ENCODE assay signal across 21 cellular contexts in the genomic region with DNA sequence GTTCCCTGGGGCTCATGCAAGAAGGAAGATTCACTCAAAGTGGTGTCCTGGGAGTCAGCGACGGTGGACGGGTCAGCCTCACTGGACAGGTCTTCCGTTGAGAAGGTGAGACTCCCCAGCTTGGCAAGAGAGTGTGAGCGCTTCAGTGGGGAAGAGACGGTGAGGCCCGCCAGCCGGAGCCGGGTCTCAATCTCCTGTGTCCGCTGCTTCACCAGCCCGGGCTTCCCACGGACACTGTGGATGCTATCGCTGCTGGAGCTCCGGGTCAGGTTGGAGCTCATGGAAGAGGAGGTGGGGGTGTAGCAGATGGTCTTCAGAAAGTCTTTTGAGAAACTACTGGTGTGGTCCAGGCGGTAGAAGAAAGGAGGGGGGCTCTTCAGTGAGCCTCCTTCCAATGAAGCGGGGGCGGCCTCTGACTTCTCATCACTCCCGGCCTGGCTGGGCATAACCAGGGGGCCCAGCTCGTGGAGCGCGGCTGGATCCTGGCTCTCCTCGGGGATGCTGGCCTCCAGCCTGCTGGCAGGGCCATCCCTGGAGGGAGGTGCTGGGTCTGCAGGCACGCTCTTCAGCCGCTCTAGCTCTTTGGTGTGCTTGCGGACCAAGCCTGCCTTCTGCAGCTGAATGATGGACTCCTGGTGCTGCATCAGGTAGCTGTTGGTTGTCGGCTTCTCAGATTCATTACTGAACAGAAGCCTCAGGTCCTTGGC. TPM values are rescaled to one million over a fixed set of nuclear protein-coding genes. Genes with fewer than 3 reads are reported as not detected.
DNase-seq lines count a peak whose midpoint lies in the region; ATAC-seq, FAIRE-seq and TF ChIP-seq lines count a peak whose summit lies in the region.
"Had no signal": no experiment of that assay in that cellular context is flagged by ENCODE, and none has a peak within 500 bp of the region (broad histone marks: within the 10 kb centered on the region; RNA-seq: fewer than 3 reads in every experiment).

No MANE protein-coding gene starts in this region.

- ATAC-seq in right lobe of liver (peak in 3 of 4 donors; percentile 11 to 25 (median 22)), HepG2 (no peak), heart right ventricle (peak; percentile 59 to 79 (median 70)), HG03280 (IDR thresholded peaks at IDR 0.05; ENCODE audit: unreplicated experiment) (no peak), body of pancreas (no peak)
- ATAC-seq: activated CD8-positive, alpha-beta T cell treated with anti-CD3 and anti-CD28 coated beads, Interleukin-2, amount 10 ng/mL, durations not matched to agents 7 days and 5 days; GM12878; pancreas; WTC11 had no signal

- POLR2A ChIA-PET in HepG2 (lab: Yijun Ruan, JAX) = no interaction called here

- no peak for TF ChIP-seq RAD21 in HepG2 (CRISPR knock-in tag; IDR thresholded peaks at IDR 0.05)

- in situ Hi-C loops in HepG2 (cut with HindIII; ENCODE audit: extremely low pct_ligation_motif_present, low pct_unique_long_range_greater_than_20kb) = no loop called here

- no peaks in the 10 kb centered on the region for H3K27me3 ChIP-seq in right lobe of liver
- no peaks in the 10 kb centered on the region for H3K27me3 ChIP-seq in HepG2 (ENCODE audit: control insufficient read depth in 1 of 2, insufficient read depth in 2 of 2, low read length in 2 of 2)
- no peaks in the 10 kb centered on the region for H3K27me3 ChIP-seq in heart right ventricle
- H3K27me3 ChIP-seq in rectal smooth muscle tissue (ENCODE audit: control insufficient read depth, insufficient read depth, low read length) = no peaks in the 10 kb centered on the region
- H3K27me3 ChIP-seq in vagina = no peaks in the 10 kb centered on the region
- H3K27me3 ChIP-seq in body of pancreas = no peaks in the 10 kb centered on the region
- H3K27me3 ChIP-seq: pancreas, SJCRH30, tibial nerve had no signal

- CTCF ChIA-PET in HepG2 (lab: Yijun Ruan, JAX; ENCODE audit: low intra/inter-chr PET ratio, low total read pairs) = no interaction called here

- H3K4me3 ChIP-seq in right lobe of liver (no peak overlapping the region), HepG2 (replicated peaks in 1 of 3; ENCODE audit: insufficient read depth in 1 of 3, low read depth in 2 of 3, low read length in 3 of 3) (no peak overlapping the region), heart right ventricle (no peak overlapping the region), rectal smooth muscle tissue (ENCODE audit: low read length) (no peak overlapping the region), vagina (no peak overlapping the region), body of pancreas (no peak overlapping the region)
- H3K4me3 ChIP-seq: GM12878, pancreas, SJCRH30 had no signal

- TF ChIP-seq EP300 in HepG2 (IDR thresholded peaks at IDR 0.05; ENCODE audit: low read depth in 2 of 2, low read length in 2 of 2) (no peak), HepG2 (CRISPR knock-in tag; IDR thresholded peaks at IDR 0.05; ENCODE audit: borderline replicate concordance) (no peak)

- intact Hi-C loops in right lobe of liver (cut with DNase I) (no loop called here), HepG2 (cut with micrococcal nuclease; ENCODE audit: unreplicated experiment) (no loop called here), heart right ventricle (cut with DNase I) (loop anchor here in 4 of 10 donors (5.0 to 10.0 kb wide), 2 partner anchors 53 to 56 kb away; partner anchors contain the start of gene CORO1C (in 4 of the 4)), vagina (cut with DNase I) (no loop called here), body of pancreas (cut with DNase I) (no loop called here)

- no TSS peak for BruUV-seq in HepG2 (replicated peaks; lab: Mats Ljungman, UMichigan)

- no peak overlapping the region for H3K4me2 ChIP-seq in HepG2 (ENCODE audit: low read depth, low read length)

- no peak for FAIRE-seq in HepG2 (lab: Jason Lieb, UNC)
- FAIRE-seq: G401.6, GM12878, pancreas had no signal

- 92% methylated on average over 6 of the region's 26 CpGs for WGBS in right lobe of liver (ENCODE audit: insufficient coverage, low coverage, low lambda C conversion rate, missing lambda C conversion rate)
- WGBS in HepG2 (ENCODE audit: low lambda C conversion rate) = 93% methylated on average over 22 of the region's 26 CpGs
- 53 to 67% methylated on average over 26 of the region's 26 CpGs for WGBS in heart right ventricle, 2 donors
- 92% methylated on average over 23 to 26 of the region's 26 CpGs for WGBS in body of pancreas, 2 donors

- no peaks in the 10 kb centered on the region for H4K20me1 ChIP-seq in HepG2 (ENCODE audit: insufficient read depth, low read length)

- no peak for DNase-seq in right lobe of liver
- no peak for DNase-seq in HepG2 (ENCODE audit: low spot score)
- DNase-seq in heart right ventricle = peak; percentile 59 to 79
- DNase-seq in vagina (ENCODE audit: extremely low spot score in 2 of 2) = no peak
- DNase-seq in SW480 (ENCODE audit: low spot score) = no peak
- no peak for DNase-seq in body of pancreas
- DNase-seq: activated CD8-positive, alpha-beta T cell treated with anti-CD3 and anti-CD28 coated beads, Interleukin-2, amount 10 ng/mL, durations not matched to agents 7 days and 5 days; central memory CD4-positive, alpha-beta T cell; foreskin fibroblast; NCI-H1092 treated with DMSO at 0.1 percent for 48 hours; NCI-H2107; NCI-H524 treated with DMSO at 0.1 percent for 48 hours; SJCRH30; T-helper 2 cell had no signal

- TF ChIP-seq POLR2A in right lobe of liver (IDR thresholded peaks at IDR 0.05) = no peak
- TF ChIP-seq POLR2A in HepG2 (IDR thresholded peaks at IDR 0.05; ENCODE audit: insufficient read depth in 1 of 2, low read depth in 2 of 2, low read length in 2 of 2) = no peak
- no peak for TF ChIP-seq POLR2A in vagina (IDR thresholded peaks at IDR 0.05)
- no peak for TF ChIP-seq POLR2A in body of pancreas (IDR thresholded peaks at IDR 0.05)

- no peaks in the 10 kb centered on the region for H3K79me2 ChIP-seq in HepG2 (ENCODE audit: insufficient read depth, low read length)

- no peak overlapping the region for H2AFZ ChIP-seq in HepG2 (ENCODE audit: low read length)

- H3K9ac ChIP-seq in HepG2 (ENCODE audit: insufficient read depth, low read depth, low read length) (no peak overlapping the region), rectal smooth muscle tissue (ENCODE audit: low read length) (no peak overlapping the region)

- H3K9me3 ChIP-seq in right lobe of liver (no peaks in the 10 kb centered on the region), HepG2 (ENCODE audit: low read length) (no peaks in the 10 kb centered on the region), heart right ventricle (no peaks in the 10 kb centered on the region), vagina (no peaks in the 10 kb centered on the region), body of pancreas (no peaks in the 10 kb centered on the region)
- H3K9me3 ChIP-seq: pancreas, SJCRH30, tibial nerve had no signal

- H3K4me1 ChIP-seq in right lobe of liver (no peaks in the 10 kb centered on the region), HepG2 (ENCODE audit: insufficient read depth, low read length) (peaks cover 8% of the 10 kb centered on the region), heart right ventricle (peaks cover 24 to 79% (median 61%) of the 10 kb centered on the region in 9 donors), rectal smooth muscle tissue (ENCODE audit: control insufficient read depth, insufficient read depth, low read length) (peaks cover 34% of the 10 kb centered on the region), vagina (no peaks in the 10 kb centered on the region), body of pancreas (no peaks in the 10 kb centered on the region)
- H3K4me1 ChIP-seq: pancreas had no signal

- H3K36me3 ChIP-seq in right lobe of liver (peaks cover 0 to 56% (median 12%) of the 10 kb centered on the region in 4 donors), HepG2 (replicated peaks in 1 of 2; ENCODE audit: control insufficient read depth in 1 of 2, insufficient read depth in 2 of 2, low read length in 2 of 2) (peaks cover 3 to 25% of the 10 kb centered on the region in 2 experiments; a peak in 3 of 5 replicates), heart right ventricle (peaks cover 0 to 99% (median 46%) of the 10 kb centered on the region in 9 donors), rectal smooth muscle tissue (ENCODE audit: control insufficient read depth, insufficient read depth, low read length) (peaks cover 18% of the 10 kb centered on the region), vagina (peaks cover 0 to 54% of the 10 kb centered on the region in 2 donors), body of pancreas (replicated peaks in 1 of 2; ENCODE audit: insufficient read depth in 1 of 2, low read depth in 2 of 2) (peaks cover 8 to 15% of the 10 kb centered on the region in 2 donors)

- H3K27ac ChIP-seq in right lobe of liver (no peak overlapping the region), HepG2 (ENCODE audit: extremely low read length, insufficient read depth, low read length) (no peak overlapping the region), heart right ventricle (peak overlapping the region in 9 of 10 donors; percentile 2 to 78 (median 40)), rectal smooth muscle tissue (ENCODE audit: low read depth, low read length) (peak overlapping the region; percentile 59), vagina (peak overlapping the region; percentile 18), body of pancreas (no peak overlapping the region)
- H3K27ac ChIP-seq: pancreas, SJCRH30 had no signal

- TF ChIP-seq CTCF in right lobe of liver (IDR thresholded peaks at IDR 0.05) (no peak), HepG2 (CRISPR knock-in tag; IDR thresholded peaks at IDR 0.05) (no peak), heart right ventricle (IDR thresholded peaks at IDR 0.05) (peak in 1 of 9 donors; percentile 17), vagina (IDR thresholded peaks at IDR 0.05) (no peak), body of pancreas (IDR thresholded peaks at IDR 0.05) (no peak)

RNA-seq across cellular contexts. Expression of gene CORO1C, which starts 56.9 kb away (rescaled TPM):
- total RNA-seq in right lobe of liver (100 to 1,000 TPM in 1 of 6 experiments, 10 to 100 TPM in 5; 36.6 to 100 (median 57.5) TPM), HepG2 (2016; rRNA removed; fragmentation: Illumina TruSeq; extraction: Trizol) (73.7 and 128 TPM in 2 replicates), heart right ventricle (10 to 100 TPM; 50.2 to 88.6 (median 59.1) TPM), vagina (189 TPM), body of pancreas (10 to 100 TPM; 26.7 to 27.4 TPM)
- 21.0 and 28.0 TPM in 2 replicates for total RNA-seq in HepG2 (2016; cell fraction: cytosol; rRNA removed; fragmentation: Illumina TruSeq; extraction: Trizol; ENCODE audit: low read depth)
- 70.7 and 135 TPM in 2 replicates for total RNA-seq in HepG2 (2016; cell fraction: insoluble cytoplasmic fraction; rRNA removed; fragmentation: Illumina TruSeq; extraction: Trizol)
- total RNA-seq in HepG2 (2016; cell fraction: membrane; rRNA removed; fragmentation: Illumina TruSeq; extraction: Trizol) = 29.9 and 30.4 TPM in 2 replicates
- 66.4 and 67.4 TPM in 2 replicates for total RNA-seq in HepG2 (2016; cell fraction: nucleus; rRNA removed; fragmentation: Illumina TruSeq; extraction: Trizol)
- polyA plus RNA-seq in HepG2 (2011; rRNA removed) (116 and 131 TPM in 2 replicates), heart right ventricle (10 to 100 TPM; 25.5 to 34.5 TPM)
- polyA plus RNA-seq in HepG2 (2011; cell fraction: cytosol; rRNA removed) = 95.2 and 104 TPM in 2 replicates
- 66.8 and 86.4 TPM in 2 replicates for polyA plus RNA-seq in HepG2 (2011; cell fraction: nucleus; rRNA removed)
- polyA plus RNA-seq in HepG2 (2012) = 68.8 and 74.2 TPM in 2 replicates
- 5.3 and 6.6 TPM in 2 replicates for polyA plus RNA-seq in HepG2 (2016; cell fraction: cytosol; fragmentation: Illumina TruSeq; extraction: Trizol; ENCODE audit: low read depth)
- 202 and 219 TPM in 2 replicates for polyA plus RNA-seq in HepG2 (2016; cell fraction: insoluble cytoplasmic fraction; fragmentation: Illumina TruSeq; extraction: Trizol; ENCODE audit: low read depth)
- polyA plus RNA-seq in HepG2 (2016; cell fraction: membrane; fragmentation: Illumina TruSeq; extraction: Trizol; ENCODE audit: low read depth) = 17.3 and 18.7 TPM in 2 replicates
- polyA plus RNA-seq in HepG2 (2016; cell fraction: nucleus; fragmentation: Illumina TruSeq; extraction: Trizol; ENCODE audit: insufficient read depth, low read depth) = 93.1 and 94.0 TPM in 2 replicates
- polyA minus RNA-seq in HepG2 (2011; rRNA and poly(A)+ RNA removed; ENCODE audit: low replicate concordance) = 321 and 493 TPM in 2 replicates
- polyA minus RNA-seq in HepG2 (2011; cell fraction: cytosol; rRNA and poly(A)+ RNA removed) = 108 and 148 TPM in 2 replicates
- 132 and 144 TPM in 2 replicates for polyA minus RNA-seq in HepG2 (2011; cell fraction: nucleus; rRNA and poly(A)+ RNA removed)

Comparison
In these comparisons a context has a peak if more than half of its experiments do, and no peak if none do; other contexts are left out.
1. ATAC-seq: peak in right lobe of liver (3 of 4) and heart right ventricle (8 of 8); none in HepG2 (single experiment), HG03280 (single experiment) and body of pancreas (single experiment).
2. DNase-seq: peak in heart right ventricle (2 of 2); none in right lobe of liver (0 of 3), HepG2 (single experiment), vagina (0 of 2), SW480 (single experiment) and body of pancreas (0 of 4).
3. H3K27ac ChIP-seq: peak in heart right ventricle (9 of 10), rectal smooth muscle tissue (single experiment) and vagina (single experiment); none in right lobe of liver (0 of 3), HepG2 (single experiment) and body of pancreas (0 of 4).